9 cellular contexts compared by ENCODE assay signal in genomic region chr19:53865523-53865917, GRCh38. TPM values are rescaled to one million over a fixed set of nuclear protein-coding genes. Genes with fewer than 3 reads are reported as not detected.
DNase-seq lines count a peak whose midpoint lies in the region; ATAC-seq and TF ChIP-seq lines count a peak whose summit lies in the region.
"Had no signal": no experiment of that assay in that cellular context is flagged by ENCODE, and none has a peak within 500 bp of the region (broad histone marks: within the 10 kb centered on the region; RNA-seq: fewer than 3 reads in every experiment).

No MANE protein-coding gene starts in this region.

- TF ChIP-seq EP300 in ovary (IDR thresholded peaks at IDR 0.05) = no peak

- TF ChIP-seq POLR2A in ovary (IDR thresholded peaks at IDR 0.05) = no peak

- no peak for ATAC-seq in GM19452 (IDR thresholded peaks at IDR 0.05; ENCODE audit: unreplicated experiment)

- H3K36me3 Mint-ChIP-seq in activated T-helper 2 cell treated with anti-CD3 and anti-CD28 coated beads, Interferon-gamma antibody, Interleukin-2, Interleukin-4, amounts not matched to agents 10 μg/mL and 5 μg/mL and 100 μg/mL, durations not matched to agents 14 hours and 24 hours and 36 hours (ENCODE audit: low read depth) = peaks cover 3% of the 10 kb centered on the region
- H3K36me3 Mint-ChIP-seq in stimulated activated naive CD8-positive, alpha-beta T cell treated with anti-CD3 and anti-CD28 coated beads, Interleukin-15, Interleukin-2, amounts not matched to agents 100 ng/mL and 50 ng/mL, for 24 hours (ENCODE audit: low read depth) = no peaks in the 10 kb centered on the region

- intact Hi-C loops in activated T-helper 2 cell treated with anti-CD3 and anti-CD28 coated beads, Interferon-gamma antibody, Interleukin-2, Interleukin-4, amounts not matched to agents 10 μg/mL and 5 μg/mL and 100 μg/mL, durations not matched to agents 14 hours and 24 hours and 36 hours (cut with micrococcal nuclease) = loop anchor here (1.0 to 5.0 kb wide), 6 partner anchors 11 to 1678 kb away; partner anchors contain the start of genes LENG9, NDUFA3, OSCAR and TSEN34
- intact Hi-C loops in ovary (cut with DNase I) = no loop called here

- no peak for DNase-seq in HFF-Myc (ENCODE audit: extremely low read depth, low read depth)
- no peak for DNase-seq in activated T-helper 2 cell treated with anti-CD3 and anti-CD28 coated beads, Interferon-gamma antibody, Interleukin-2, Interleukin-4, amounts not matched to agents 10 μg/mL and 5 μg/mL and 100 μg/mL, durations not matched to agents 14 hours and 24 hours and 36 hours (ENCODE audit: low spot score)
- DNase-seq in 8988T = no peak
- DNase-seq in ovary = no peak
- DNase-seq in activated naive CD4-positive, alpha-beta T cell (lab: John Stamatoyannopoulos, UW) = no peak
- DNase-seq: NCI-H345 had no signal

- peak overlapping the region; percentile 55 for H3K27ac Mint-ChIP-seq in activated T-helper 2 cell treated with anti-CD3 and anti-CD28 coated beads, Interferon-gamma antibody, Interleukin-2, Interleukin-4, amounts not matched to agents 10 μg/mL and 5 μg/mL and 100 μg/mL, durations not matched to agents 14 hours and 24 hours and 36 hours
- H3K27ac Mint-ChIP-seq in stimulated activated naive CD8-positive, alpha-beta T cell treated with anti-CD3 and anti-CD28 coated beads, Interleukin-15, Interleukin-2, amounts not matched to agents 100 ng/mL and 50 ng/mL, for 24 hours = peak overlapping the region; percentile 86

- H3K4me1 Mint-ChIP-seq in activated T-helper 2 cell treated with anti-CD3 and anti-CD28 coated beads, Interferon-gamma antibody, Interleukin-2, Interleukin-4, amounts not matched to agents 10 μg/mL and 5 μg/mL and 100 μg/mL, durations not matched to agents 14 hours and 24 hours and 36 hours (ENCODE audit: low read depth) = peaks cover 19% of the 10 kb centered on the region
- peaks cover 34% of the 10 kb centered on the region for H3K4me1 Mint-ChIP-seq in stimulated activated naive CD8-positive, alpha-beta T cell treated with anti-CD3 and anti-CD28 coated beads, Interleukin-15, Interleukin-2, amounts not matched to agents 100 ng/mL and 50 ng/mL, for 24 hours (ENCODE audit: low read depth)

- no peaks in the 10 kb centered on the region for H3K9me3 ChIP-seq in ovary

- peak overlapping the region; percentile 83 for H3K4me3 Mint-ChIP-seq in activated T-helper 2 cell treated with anti-CD3 and anti-CD28 coated beads, Interferon-gamma antibody, Interleukin-2, Interleukin-4, amounts not matched to agents 10 μg/mL and 5 μg/mL and 100 μg/mL, durations not matched to agents 14 hours and 24 hours and 36 hours (ENCODE audit: low read depth)
- H3K4me3 Mint-ChIP-seq in stimulated activated naive CD8-positive, alpha-beta T cell treated with anti-CD3 and anti-CD28 coated beads, Interleukin-15, Interleukin-2, amounts not matched to agents 100 ng/mL and 50 ng/mL, for 24 hours = peak overlapping the region; percentile 95

- no peaks in the 10 kb centered on the region for H3K36me3 ChIP-seq in ovary

- H3K4me3 ChIP-seq in HFF-Myc (replicated peaks; ENCODE audit: low read depth, low read length) = peak overlapping the region; percentile 44
- peak overlapping the region; percentile 46 for H3K4me3 ChIP-seq in iPS-11a (ENCODE audit: low read depth, low read length)
- no peak overlapping the region for H3K4me3 ChIP-seq in ovary

- no peaks in the 10 kb centered on the region for H3K9me3 Mint-ChIP-seq in activated T-helper 2 cell treated with anti-CD3 and anti-CD28 coated beads, Interferon-gamma antibody, Interleukin-2, Interleukin-4, amounts not matched to agents 10 μg/mL and 5 μg/mL and 100 μg/mL, durations not matched to agents 14 hours and 24 hours and 36 hours
- no peaks in the 10 kb centered on the region for H3K9me3 Mint-ChIP-seq in stimulated activated naive CD8-positive, alpha-beta T cell treated with anti-CD3 and anti-CD28 coated beads, Interleukin-15, Interleukin-2, amounts not matched to agents 100 ng/mL and 50 ng/mL, for 24 hours

- peak overlapping the region in 1 of 2 donors; percentile 82 for H3K27ac ChIP-seq in ovary

- no peaks in the 10 kb centered on the region for H3K27me3 ChIP-seq in ovary

- peaks cover 6% of the 10 kb centered on the region for H3K4me1 ChIP-seq in ovary (ENCODE audit: insufficient read depth)

- 55 to 57% (median 56%) methylated on average over 9 of the region's 9 CpGs for WGBS in ovary, 3 donors

- TF ChIP-seq CTCF in HFF-Myc (IDR thresholded peaks at IDR 0.05; ENCODE audit: low read depth, low read length, missing control alignments) (no peak), ovary (IDR thresholded peaks at IDR 0.05) (no peak)

- H3K27me3 Mint-ChIP-seq in activated T-helper 2 cell treated with anti-CD3 and anti-CD28 coated beads, Interferon-gamma antibody, Interleukin-2, Interleukin-4, amounts not matched to agents 10 μg/mL and 5 μg/mL and 100 μg/mL, durations not matched to agents 14 hours and 24 hours and 36 hours (ENCODE audit: low read depth) = no peaks in the 10 kb centered on the region
- H3K27me3 Mint-ChIP-seq in stimulated activated naive CD8-positive, alpha-beta T cell treated with anti-CD3 and anti-CD28 coated beads, Interleukin-15, Interleukin-2, amounts not matched to agents 100 ng/mL and 50 ng/mL, for 24 hours = no peaks in the 10 kb centered on the region

RNA-seq across cellular contexts. Expression of gene MYADM, which starts 2.2 kb away (rescaled TPM):
- total RNA-seq in activated T-helper 2 cell treated with anti-CD3 and anti-CD28 coated beads, Interferon-gamma antibody, Interleukin-2, Interleukin-4, amounts not matched to agents 10 μg/mL and 5 μg/mL and 100 μg/mL, durations not matched to agents 14 hours and 24 hours and 36 hours = 96.3 and 102 TPM in 2 replicates
- total RNA-seq in ovary = 100 to 1,000 TPM in 5 of 7 donors, 10 to 100 TPM in 2; 27.5 to 216 (median 146) TPM
- 100 to 1,000 TPM in 1 of 2 donors, 10 to 100 TPM in 1; 86.3 to 134 TPM for polyA plus RNA-seq in ovary

RNA-seq across cellular contexts. Expression of gene PRKCG, which starts 16.5 kb away (rescaled TPM):
- not detected in 2 replicates for total RNA-seq in activated T-helper 2 cell treated with anti-CD3 and anti-CD28 coated beads, Interferon-gamma antibody, Interleukin-2, Interleukin-4, amounts not matched to agents 10 μg/mL and 5 μg/mL and 100 μg/mL, durations not matched to agents 14 hours and 24 hours and 36 hours
- total RNA-seq in ovary = under 1 TPM in 1 of 7 donors, not detected in 6; 0.08 TPM
- polyA plus RNA-seq in ovary = under 1 TPM in 1 of 2 donors, not detected in 1; 0.04 TPM

RNA-seq across cellular contexts. Expression of gene NLRP12, which starts 41.4 kb away (rescaled TPM):
- not detected in 2 replicates for total RNA-seq in activated T-helper 2 cell treated with anti-CD3 and anti-CD28 coated beads, Interferon-gamma antibody, Interleukin-2, Interleukin-4, amounts not matched to agents 10 μg/mL and 5 μg/mL and 100 μg/mL, durations not matched to agents 14 hours and 24 hours and 36 hours
- under 1 TPM; 0.05 to 0.95 (median 0.17) TPM for total RNA-seq in ovary
- polyA plus RNA-seq in ovary = under 1 TPM; 0.05 to 0.15 TPM

RNA-seq across cellular contexts. Expression of gene CACNG7, which starts 43.6 kb away (rescaled TPM):
- not detected in 2 replicates for total RNA-seq in activated T-helper 2 cell treated with anti-CD3 and anti-CD28 coated beads, Interferon-gamma antibody, Interleukin-2, Interleukin-4, amounts not matched to agents 10 μg/mL and 5 μg/mL and 100 μg/mL, durations not matched to agents 14 hours and 24 hours and 36 hours
- not detected for total RNA-seq in ovary
- under 1 TPM in 1 of 2 donors, not detected in 1; 0.02 TPM for polyA plus RNA-seq in ovary
